8 cellular contexts compared by ENCODE assay signal in genomic region chr10:5411941-5412276, GRCh38. TPM values are rescaled to one million over a fixed set of nuclear protein-coding genes. Genes with fewer than 3 reads are reported as not detected.
DNase-seq lines count a peak whose midpoint lies in the region; ATAC-seq, FAIRE-seq and TF ChIP-seq lines count a peak whose summit lies in the region.

No MANE protein-coding gene starts in this region.

- POLR2A ChIA-PET in HepG2 (lab: Yijun Ruan, JAX): no interaction called here
- POLR2A ChIA-PET in activated CD4-positive, alpha-beta memory T cell treated with anti-CD3 and anti-CD28 coated beads, Interleukin-2, amount 10 ng/mL, durations not matched to agents 7 days and 5 days (lab: Charles Lee): interaction anchor here (0.8 to 2.4 kb wide), 3 partner anchors 12 to 32 kb away, joined by 3 to 10 read pairs (median 3); no protein-coding TSS in a partner anchor

- no peak for TF ChIP-seq CTCF in HepG2 (CRISPR knock-in tag; IDR thresholded peaks at IDR 0.05)
- TF ChIP-seq CTCF in right lobe of liver (IDR thresholded peaks at IDR 0.05): no peak

- peaks cover 10% of the 10 kb centered on the region for H3K9me3 Mint-ChIP-seq in activated CD4-positive, alpha-beta memory T cell treated with anti-CD3 and anti-CD28 coated beads, Interleukin-2, amount 10 ng/mL, durations not matched to agents 7 days and 5 days
- peaks cover 0 to 7% of the 10 kb centered on the region in 2 donors for H3K9me3 Mint-ChIP-seq in stimulated activated naive CD8-positive, alpha-beta T cell treated with anti-CD3 and anti-CD28 coated beads, Interleukin-15, amount 100 ng/mL, for 72 hours

- H4K20me1 ChIP-seq in HepG2 (ENCODE audit: insufficient read depth, low read length): no peaks in the 10 kb centered on the region

- H2AK5ac ChIP-seq in mesenchymal stem cell (ENCODE audit: low read length, severe bottlenecking): no peak overlapping the region

- peaks cover 5% of the 10 kb centered on the region for H3K79me1 ChIP-seq in mesenchymal stem cell (replicated peaks; ENCODE audit: low read length, poor library complexity, severe bottlenecking)

- in situ Hi-C loops in HepG2 (cut with HindIII; ENCODE audit: extremely low pct_ligation_motif_present, low pct_unique_long_range_greater_than_20kb): no loop called here

- 22% methylated on average over 3 of the region's 3 CpGs for WGBS in HepG2 (ENCODE audit: low lambda C conversion rate)
- 30% methylated on average over 3 of the region's 3 CpGs for WGBS in right lobe of liver (ENCODE audit: insufficient coverage, low coverage, low lambda C conversion rate, missing lambda C conversion rate)
- WGBS in mesenchymal stem cell: 80% methylated on average over 3 of the region's 3 CpGs

- H3K4me3 ChIP-seq in HepG2 (replicated peaks in 1 of 3; ENCODE audit: insufficient read depth in 1 of 3, low read depth in 2 of 3, low read length in 3 of 3): peak overlapping the region; percentile 83 to 92 (median 83)
- H3K4me3 ChIP-seq in right lobe of liver: peak overlapping the region in 1 of 3 donors; percentile 61
- H3K4me3 ChIP-seq in mesenchymal stem cell (ENCODE audit: insufficient read depth in 1 of 2, low read depth in 1 of 2, low read length in 2 of 2): peak overlapping the region in 1 of 2 experiments; percentile 80

- no peak overlapping the region for H3K4ac ChIP-seq in mesenchymal stem cell (ENCODE audit: low read depth in 1 of 2, low read length in 2 of 2)

- H2AFZ ChIP-seq in HepG2 (ENCODE audit: low read length) (peak overlapping the region; percentile 90), mesenchymal stem cell (ENCODE audit: low read depth, low read length) (no peak overlapping the region)

- peaks cover 9% of the 10 kb centered on the region for H3K4me1 Mint-ChIP-seq in activated CD4-positive, alpha-beta memory T cell treated with anti-CD3 and anti-CD28 coated beads, Interleukin-2, amount 10 ng/mL, durations not matched to agents 7 days and 5 days
- H3K4me1 Mint-ChIP-seq in stimulated activated naive CD8-positive, alpha-beta T cell treated with anti-CD3 and anti-CD28 coated beads, Interleukin-15, amount 100 ng/mL, for 72 hours: no peaks in the 10 kb centered on the region

- no peak for DNase-seq in HepG2 (ENCODE audit: low spot score)
- no peak for DNase-seq in right lobe of liver
- DNase-seq in activated CD4-positive, alpha-beta memory T cell treated with anti-CD3 and anti-CD28 coated beads, Interleukin-2, amount 10 ng/mL, durations not matched to agents 7 days and 5 days: no peak
- no peak for DNase-seq in mesenchymal stem cell
- no peak for DNase-seq in stimulated activated naive CD8-positive, alpha-beta T cell treated with anti-CD3 and anti-CD28 coated beads, Interleukin-15, amount 100 ng/mL, for 72 hours

- intact Hi-C loops in HepG2 (cut with micrococcal nuclease; ENCODE audit: unreplicated experiment) (no loop called here), right lobe of liver (cut with DNase I) (no loop called here)

- no peak for TF ChIP-seq RAD21 in HepG2 (CRISPR knock-in tag; IDR thresholded peaks at IDR 0.05)

- H3K27ac ChIP-seq in HepG2 (ENCODE audit: extremely low read length, insufficient read depth, low read length) (no peak overlapping the region), right lobe of liver (no peak overlapping the region), mesenchymal stem cell (ENCODE audit: low read length, poor library complexity, severe bottlenecking) (no peak overlapping the region)

- no peak for FAIRE-seq in HepG2 (lab: Jason Lieb, UNC)

- H3K14ac ChIP-seq in mesenchymal stem cell (ENCODE audit: low read length in 2 of 2): no peak overlapping the region

- CTCF ChIA-PET in HepG2 (lab: Yijun Ruan, JAX; ENCODE audit: low intra/inter-chr PET ratio, low total read pairs): no interaction called here
- CTCF ChIA-PET in activated CD4-positive, alpha-beta memory T cell treated with anti-CD3 and anti-CD28 coated beads, Interleukin-2, amount 10 ng/mL, durations not matched to agents 7 days and 5 days (lab: Charles Lee): interaction anchor here (1.2 to 1.3 kb wide), 2 partner anchors 12 to 129 kb away, joined by 4 to 5 read pairs; no protein-coding TSS in a partner anchor

- H3K4me3 Mint-ChIP-seq in activated CD4-positive, alpha-beta memory T cell treated with anti-CD3 and anti-CD28 coated beads, Interleukin-2, amount 10 ng/mL, durations not matched to agents 7 days and 5 days: no peak overlapping the region
- H3K4me3 Mint-ChIP-seq in stimulated activated naive CD8-positive, alpha-beta T cell treated with anti-CD3 and anti-CD28 coated beads, Interleukin-15, amount 100 ng/mL, for 72 hours: peak overlapping the region in 1 of 2 donors; percentile 75

- H4K91ac ChIP-seq in mesenchymal stem cell (ENCODE audit: low read length): no peak overlapping the region

- H3K27me3 Mint-ChIP-seq in activated CD4-positive, alpha-beta memory T cell treated with anti-CD3 and anti-CD28 coated beads, Interleukin-2, amount 10 ng/mL, durations not matched to agents 7 days and 5 days: peaks cover 26% of the 10 kb centered on the region
- H3K27me3 Mint-ChIP-seq in stimulated activated naive CD8-positive, alpha-beta T cell treated with anti-CD3 and anti-CD28 coated beads, Interleukin-15, amount 100 ng/mL, for 72 hours: peaks cover 15% of the 10 kb centered on the region

- no peak overlapping the region for H3K23ac ChIP-seq in mesenchymal stem cell (ENCODE audit: low read length in 2 of 2)

- TF ChIP-seq POLR2A in HepG2 (IDR thresholded peaks at IDR 0.05; ENCODE audit: insufficient read depth in 1 of 2, low read depth in 2 of 2, low read length in 2 of 2): no peak
- no peak for TF ChIP-seq POLR2A in right lobe of liver (IDR thresholded peaks at IDR 0.05)

- H4K8ac ChIP-seq in mesenchymal stem cell (ENCODE audit: low read length): no peak overlapping the region

- peaks cover 12% of the 10 kb centered on the region for H3K36me3 Mint-ChIP-seq in activated CD4-positive, alpha-beta memory T cell treated with anti-CD3 and anti-CD28 coated beads, Interleukin-2, amount 10 ng/mL, durations not matched to agents 7 days and 5 days (ENCODE audit: low read depth)

- H3K9me3 ChIP-seq in HepG2 (ENCODE audit: low read length): peaks cover 6% of the 10 kb centered on the region
- no peaks in the 10 kb centered on the region for H3K9me3 ChIP-seq in right lobe of liver
- H3K9me3 ChIP-seq in mesenchymal stem cell (ENCODE audit: control insufficient read depth, low read length): no peaks in the 10 kb centered on the region

- H3K79me2 ChIP-seq in HepG2 (ENCODE audit: insufficient read depth, low read length): peaks cover 39% of the 10 kb centered on the region

- TF ChIP-seq EP300 in HepG2 (IDR thresholded peaks at IDR 0.05; ENCODE audit: low read depth in 2 of 2, low read length in 2 of 2) (no peak), HepG2 (CRISPR knock-in tag; IDR thresholded peaks at IDR 0.05; ENCODE audit: borderline replicate concordance) (no peak)

- peaks cover 0 to 10% of the 10 kb centered on the region in 2 experiments; a peak in 1 of 5 replicates for H3K27me3 ChIP-seq in HepG2 (ENCODE audit: control insufficient read depth in 1 of 2, insufficient read depth in 2 of 2, low read length in 2 of 2)
- no peaks in the 10 kb centered on the region for H3K27me3 ChIP-seq in right lobe of liver
- peaks cover 0 to 6% of the 10 kb centered on the region in 2 experiments for H3K27me3 ChIP-seq in mesenchymal stem cell (ENCODE audit: control insufficient read depth in 1 of 2, insufficient read depth in 1 of 2, low read length in 2 of 2)

- H3K36me3 ChIP-seq in HepG2 (replicated peaks in 1 of 2; ENCODE audit: control insufficient read depth in 1 of 2, insufficient read depth in 2 of 2, low read length in 2 of 2): no peaks in the 10 kb centered on the region
- no peaks in the 10 kb centered on the region for H3K36me3 ChIP-seq in right lobe of liver
- H3K36me3 ChIP-seq in mesenchymal stem cell (ENCODE audit: control insufficient read depth in 1 of 2, insufficient read depth in 2 of 2, low read depth in 1 of 2, low read length in 2 of 2): peaks cover 0 to under 1% of the 10 kb centered on the region in 2 experiments

- no peak overlapping the region for H2BK12ac ChIP-seq in mesenchymal stem cell (ENCODE audit: low read length in 2 of 2)

- no peak overlapping the region for H2BK15ac ChIP-seq in mesenchymal stem cell (ENCODE audit: low read depth, poor library complexity, severe bottlenecking)

- H3K9ac ChIP-seq in HepG2 (ENCODE audit: insufficient read depth, low read depth, low read length) (peak overlapping the region; percentile 83; the same call in 1 of the 2 replicates), mesenchymal stem cell (ENCODE audit: low read length) (peak overlapping the region; percentile 79)

- H3K4me2 ChIP-seq in HepG2 (ENCODE audit: low read depth, low read length) (peak overlapping the region; percentile 92), mesenchymal stem cell (ENCODE audit: low read length, poor library complexity, severe bottlenecking) (peak overlapping the region; percentile 51)

- H2BK120ac ChIP-seq in mesenchymal stem cell (ENCODE audit: low read depth, low read length): no peak overlapping the region

- no peak overlapping the region for H3K18ac ChIP-seq in mesenchymal stem cell (ENCODE audit: low read depth in 1 of 2, low read length in 2 of 2)

- H3K4me1 ChIP-seq in HepG2 (ENCODE audit: insufficient read depth, low read length) (peaks cover 30% of the 10 kb centered on the region), right lobe of liver (peaks cover 0 to 12% (median 4%) of the 10 kb centered on the region in 4 donors), mesenchymal stem cell (ENCODE audit: control insufficient read depth, insufficient read depth, low read depth, low read length) (no peaks in the 10 kb centered on the region)

- no peak overlapping the region for H2BK5ac ChIP-seq in mesenchymal stem cell (ENCODE audit: low read depth, low read length, poor library complexity, severe bottlenecking)

- no peak for ATAC-seq in HepG2
- ATAC-seq in right lobe of liver: no peak
- no peak for ATAC-seq in GM18858 (IDR thresholded peaks at IDR 0.05; ENCODE audit: unreplicated experiment)
- no peak for ATAC-seq in HG03571 (IDR thresholded peaks at IDR 0.05; ENCODE audit: unreplicated experiment)
- no peak for ATAC-seq in stimulated activated naive CD8-positive, alpha-beta T cell treated with anti-CD3 and anti-CD28 coated beads, Interleukin-15, amount 100 ng/mL, for 72 hours
- ATAC-seq in GM18909 (IDR thresholded peaks at IDR 0.05; ENCODE audit: poor library complexity, unreplicated experiment): no peak

- H3K27ac Mint-ChIP-seq in activated CD4-positive, alpha-beta memory T cell treated with anti-CD3 and anti-CD28 coated beads, Interleukin-2, amount 10 ng/mL, durations not matched to agents 7 days and 5 days: peak overlapping the region; percentile 27
- peak overlapping the region in 1 of 2 donors; percentile 63 for H3K27ac Mint-ChIP-seq in stimulated activated naive CD8-positive, alpha-beta T cell treated with anti-CD3 and anti-CD28 coated beads, Interleukin-15, amount 100 ng/mL, for 72 hours

- no TSS peak for BruUV-seq in HepG2 (replicated peaks; lab: Mats Ljungman, UMichigan)

RNA-seq across cellular contexts. Expression of gene NET1, which starts 0.4 kb away (rescaled TPM):
- 65.8 and 115 TPM in 2 replicates for total RNA-seq in HepG2 (2016; rRNA removed; fragmentation: Illumina TruSeq; extraction: Trizol)
- total RNA-seq in HepG2 (2016; cell fraction: cytosol; rRNA removed; fragmentation: Illumina TruSeq; extraction: Trizol; ENCODE audit: low read depth): 13.3 and 15.2 TPM in 2 replicates
- 67.1 and 111 TPM in 2 replicates for total RNA-seq in HepG2 (2016; cell fraction: insoluble cytoplasmic fraction; rRNA removed; fragmentation: Illumina TruSeq; extraction: Trizol)
- total RNA-seq in HepG2 (2016; cell fraction: membrane; rRNA removed; fragmentation: Illumina TruSeq; extraction: Trizol): 50.6 and 52.2 TPM in 2 replicates
- total RNA-seq in HepG2 (2016; cell fraction: nucleus; rRNA removed; fragmentation: Illumina TruSeq; extraction: Trizol): 56.7 and 60.2 TPM in 2 replicates
- 37.8 and 48.1 TPM in 2 replicates for polyA plus RNA-seq in HepG2 (2011; rRNA removed)
- 26.5 and 28.7 TPM in 2 replicates for polyA plus RNA-seq in HepG2 (2011; cell fraction: cytosol; rRNA removed)
- polyA plus RNA-seq in HepG2 (2011; cell fraction: nucleus; rRNA removed): 19.8 and 22.7 TPM in 2 replicates
- polyA plus RNA-seq in HepG2 (2012): 43.1 and 50.0 TPM in 2 replicates
- 5.0 and 5.8 TPM in 2 replicates for polyA plus RNA-seq in HepG2 (2016; cell fraction: cytosol; fragmentation: Illumina TruSeq; extraction: Trizol; ENCODE audit: low read depth)
- polyA plus RNA-seq in HepG2 (2016; cell fraction: insoluble cytoplasmic fraction; fragmentation: Illumina TruSeq; extraction: Trizol; ENCODE audit: low read depth): 98.1 and 103 TPM in 2 replicates
- polyA plus RNA-seq in HepG2 (2016; cell fraction: membrane; fragmentation: Illumina TruSeq; extraction: Trizol; ENCODE audit: low read depth): 21.4 and 21.5 TPM in 2 replicates
- polyA plus RNA-seq in HepG2 (2016; cell fraction: nucleus; fragmentation: Illumina TruSeq; extraction: Trizol; ENCODE audit: insufficient read depth, low read depth): 56.7 and 57.9 TPM in 2 replicates
- polyA minus RNA-seq in HepG2 (2011; rRNA and poly(A)+ RNA removed; ENCODE audit: low replicate concordance): 47.1 and 69.7 TPM in 2 replicates
- polyA minus RNA-seq in HepG2 (2011; cell fraction: cytosol; rRNA and poly(A)+ RNA removed): 79.5 and 93.0 TPM in 2 replicates
- 103 and 134 TPM in 2 replicates for polyA minus RNA-seq in HepG2 (2011; cell fraction: nucleus; rRNA and poly(A)+ RNA removed)
- total RNA-seq in right lobe of liver: 10 to 100 TPM; 23.0 to 64.5 (median 38.5) TPM
- total RNA-seq in activated CD4-positive, alpha-beta memory T cell treated with anti-CD3 and anti-CD28 coated beads, Interleukin-2, amount 10 ng/mL, durations not matched to agents 7 days and 5 days: 10 to 100 TPM; 37.1 to 40.0 TPM
- 10.2 TPM for polyA plus RNA-seq in mesenchymal stem cell (2013, experiment 1 of 2)
- polyA plus RNA-seq in mesenchymal stem cell (2013, experiment 2 of 2): 10.9 TPM

RNA-seq across cellular contexts. Expression of gene TUBAL3, which starts 7.3 kb away (rescaled TPM):
- total RNA-seq in HepG2 (2016; rRNA removed; fragmentation: Illumina TruSeq; extraction: Trizol): 0.07 TPM in 1 of 2 replicates, not detected in the other
- total RNA-seq in HepG2 (2016; cell fraction: cytosol; rRNA removed; fragmentation: Illumina TruSeq; extraction: Trizol; ENCODE audit: low read depth): not detected in 2 replicates
- 0.06 TPM in 1 of 2 replicates, not detected in the other for total RNA-seq in HepG2 (2016; cell fraction: insoluble cytoplasmic fraction; rRNA removed; fragmentation: Illumina TruSeq; extraction: Trizol)
- total RNA-seq in HepG2 (2016; cell fraction: membrane; rRNA removed; fragmentation: Illumina TruSeq; extraction: Trizol): not detected in 2 replicates
- total RNA-seq in HepG2 (2016; cell fraction: nucleus; rRNA removed; fragmentation: Illumina TruSeq; extraction: Trizol): not detected in 2 replicates
- polyA plus RNA-seq in HepG2 (2011; rRNA removed): 0.26 and 0.48 TPM in 2 replicates
- 0.28 and 0.37 TPM in 2 replicates for polyA plus RNA-seq in HepG2 (2011; cell fraction: cytosol; rRNA removed)
- 0.24 and 0.26 TPM in 2 replicates for polyA plus RNA-seq in HepG2 (2011; cell fraction: nucleus; rRNA removed)
- polyA plus RNA-seq in HepG2 (2012): 0.19 and 0.34 TPM in 2 replicates
- not detected in 2 replicates for polyA plus RNA-seq in HepG2 (2016; cell fraction: cytosol; fragmentation: Illumina TruSeq; extraction: Trizol; ENCODE audit: low read depth)
- not detected in 2 replicates for polyA plus RNA-seq in HepG2 (2016; cell fraction: insoluble cytoplasmic fraction; fragmentation: Illumina TruSeq; extraction: Trizol; ENCODE audit: low read depth)
- not detected in 2 replicates for polyA plus RNA-seq in HepG2 (2016; cell fraction: membrane; fragmentation: Illumina TruSeq; extraction: Trizol; ENCODE audit: low read depth)
- polyA plus RNA-seq in HepG2 (2016; cell fraction: nucleus; fragmentation: Illumina TruSeq; extraction: Trizol; ENCODE audit: insufficient read depth, low read depth): not detected in 2 replicates
- polyA minus RNA-seq in HepG2 (2011; rRNA and poly(A)+ RNA removed; ENCODE audit: low replicate concordance): 0.32 and 0.77 TPM in 2 replicates
- polyA minus RNA-seq in HepG2 (2011; cell fraction: cytosol; rRNA and poly(A)+ RNA removed): not detected in 2 replicates
- 0.37 TPM in 1 of 2 replicates, not detected in the other for polyA minus RNA-seq in HepG2 (2011; cell fraction: nucleus; rRNA and poly(A)+ RNA removed)
- total RNA-seq in right lobe of liver: not detected
- not detected for total RNA-seq in activated CD4-positive, alpha-beta memory T cell treated with anti-CD3 and anti-CD28 coated beads, Interleukin-2, amount 10 ng/mL, durations not matched to agents 7 days and 5 days
- polyA plus RNA-seq in mesenchymal stem cell (2013, experiment 1 of 2): not detected
- not detected for polyA plus RNA-seq in mesenchymal stem cell (2013, experiment 2 of 2)

RNA-seq across cellular contexts. Expression of gene UCN3, which starts 47.1 kb away (rescaled TPM):
- total RNA-seq in HepG2 (2016; rRNA removed; fragmentation: Illumina TruSeq; extraction: Trizol): not detected in 2 replicates
- not detected in 2 replicates for total RNA-seq in HepG2 (2016; cell fraction: cytosol; rRNA removed; fragmentation: Illumina TruSeq; extraction: Trizol; ENCODE audit: low read depth)
- not detected in 2 replicates for total RNA-seq in HepG2 (2016; cell fraction: insoluble cytoplasmic fraction; rRNA removed; fragmentation: Illumina TruSeq; extraction: Trizol)
- total RNA-seq in HepG2 (2016; cell fraction: membrane; rRNA removed; fragmentation: Illumina TruSeq; extraction: Trizol): not detected in 2 replicates
- not detected in 2 replicates for total RNA-seq in HepG2 (2016; cell fraction: nucleus; rRNA removed; fragmentation: Illumina TruSeq; extraction: Trizol)
- not detected in 2 replicates for polyA plus RNA-seq in HepG2 (2011; rRNA removed)
- polyA plus RNA-seq in HepG2 (2011; cell fraction: cytosol; rRNA removed): 0.04 TPM in 1 of 2 replicates, not detected in the other
- not detected in 2 replicates for polyA plus RNA-seq in HepG2 (2011; cell fraction: nucleus; rRNA removed)
- polyA plus RNA-seq in HepG2 (2012): 0.15 TPM in 1 of 2 replicates, not detected in the other
- polyA plus RNA-seq in HepG2 (2016; cell fraction: cytosol; fragmentation: Illumina TruSeq; extraction: Trizol; ENCODE audit: low read depth): not detected in 2 replicates
- polyA plus RNA-seq in HepG2 (2016; cell fraction: insoluble cytoplasmic fraction; fragmentation: Illumina TruSeq; extraction: Trizol; ENCODE audit: low read depth): not detected in 2 replicates
- polyA plus RNA-seq in HepG2 (2016; cell fraction: membrane; fragmentation: Illumina TruSeq; extraction: Trizol; ENCODE audit: low read depth): not detected in 2 replicates
- not detected in 2 replicates for polyA plus RNA-seq in HepG2 (2016; cell fraction: nucleus; fragmentation: Illumina TruSeq; extraction: Trizol; ENCODE audit: insufficient read depth, low read depth)
- not detected in 2 replicates for polyA minus RNA-seq in HepG2 (2011; rRNA and poly(A)+ RNA removed; ENCODE audit: low replicate concordance)
- not detected in 2 replicates for polyA minus RNA-seq in HepG2 (2011; cell fraction: cytosol; rRNA and poly(A)+ RNA removed)
- not detected in 2 replicates for polyA minus RNA-seq in HepG2 (2011; cell fraction: nucleus; rRNA and poly(A)+ RNA removed)
- not detected for total RNA-seq in right lobe of liver
- not detected for total RNA-seq in activated CD4-positive, alpha-beta memory T cell treated with anti-CD3 and anti-CD28 coated beads, Interleukin-2, amount 10 ng/mL, durations not matched to agents 7 days and 5 days
- not detected for polyA plus RNA-seq in mesenchymal stem cell (2013, experiment 1 of 2)
- not detected for polyA plus RNA-seq in mesenchymal stem cell (2013, experiment 2 of 2)
